Comparison of ENCODE assay signal across 17 cellular contexts in the genomic region with DNA sequence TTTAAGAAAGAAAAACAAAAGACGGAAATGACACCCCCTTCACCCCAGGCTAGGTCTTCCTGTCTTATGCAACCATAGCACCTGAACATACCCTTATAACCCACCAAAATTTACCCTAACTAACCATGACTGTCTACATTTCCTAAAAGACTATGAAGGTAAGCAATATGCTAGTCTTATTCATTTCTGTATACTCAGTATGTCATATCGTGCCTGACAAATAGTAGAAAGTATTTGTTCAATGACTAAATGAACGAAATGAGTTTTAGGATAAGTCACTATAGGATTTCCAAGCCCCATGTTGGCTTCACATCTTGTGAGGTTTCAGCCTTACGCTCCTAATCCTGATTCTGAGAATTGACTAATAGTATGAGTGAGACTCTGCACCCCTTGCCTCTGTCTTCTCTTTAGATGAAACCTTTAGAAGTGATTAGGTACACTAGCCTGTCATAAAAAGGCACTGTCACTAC. TPM values are rescaled to one million over a fixed set of nuclear protein-coding genes. Genes with fewer than 3 reads are reported as not detected.
DNase-seq lines count a peak whose midpoint lies in the region; ATAC-seq and TF ChIP-seq lines count a peak whose summit lies in the region.
"Had no signal": no experiment of that assay in that cellular context is flagged by ENCODE, and none has a peak within 500 bp of the region (broad histone marks: within the 10 kb centered on the region; RNA-seq: fewer than 3 reads in every experiment).

No MANE protein-coding gene starts in this region.

- H3K4me1 Mint-ChIP-seq in activated T-cell treated with anti-CD3 and anti-CD28 coated beads, Interleukin-2, amount 50 U/mL, for 24 hours (ENCODE audit: low read depth): peaks cover 54% of the 10 kb centered on the region
- peaks cover 51% of the 10 kb centered on the region for H3K4me1 Mint-ChIP-seq in activated CD4-positive, alpha-beta memory T cell treated with anti-CD3 and anti-CD28 coated beads for 36 hours (ENCODE audit: low read depth)
- H3K4me1 Mint-ChIP-seq in naive thymus-derived CD4-positive, alpha-beta T cell: peaks cover 12 to 26% (median 20%) of the 10 kb centered on the region in 7 donors
- peaks cover 7% of the 10 kb centered on the region for H3K4me1 Mint-ChIP-seq in WTC11

- H3K4me1 ChIP-seq in naive thymus-derived CD4-positive, alpha-beta T cell (ENCODE audit: control insufficient read depth in 2 of 2, insufficient read depth in 2 of 2, low read length in 2 of 2): peaks cover 8 to 66% of the 10 kb centered on the region in 2 donors

- H3K36me3 ChIP-seq in naive thymus-derived CD4-positive, alpha-beta T cell (ENCODE audit: control insufficient read depth in 2 of 3, insufficient read depth in 3 of 3, low read length in 3 of 3): peaks cover 0 to 65% (median 8%) of the 10 kb centered on the region in 3 experiments

- peak overlapping the region; percentile 91 for H3K27ac Mint-ChIP-seq in activated T-cell treated with anti-CD3 and anti-CD28 coated beads, Interleukin-2, amount 50 U/mL, for 24 hours
- peak overlapping the region; percentile 81 for H3K27ac Mint-ChIP-seq in activated CD4-positive, alpha-beta memory T cell treated with anti-CD3 and anti-CD28 coated beads for 36 hours
- H3K27ac Mint-ChIP-seq in naive thymus-derived CD4-positive, alpha-beta T cell: peak overlapping the region in 5 of 9 donors; percentile 19 to 81 (median 61)
- no peak overlapping the region for H3K27ac Mint-ChIP-seq in WTC11

- DNase-seq in activated T-cell treated with anti-CD3 and anti-CD28 coated beads, Interleukin-2, amount 50 U/mL, for 24 hours: no peak
- DNase-seq in activated T-cell treated with anti-CD3 and anti-CD28 coated beads, Interleukin-2, amount 50 U/mL, for 1 hour: no peak
- DNase-seq in activated CD4-positive, alpha-beta memory T cell treated with anti-CD3 and anti-CD28 coated beads for 36 hours: peak; percentile 47
- no peak for DNase-seq in naive thymus-derived CD4-positive, alpha-beta T cell
- no peak for DNase-seq in WTC11 (ENCODE audit: low spot score)
- DNase-seq: activated CD4-positive, alpha-beta T cell treated with anti-CD3 and anti-CD28 coated beads for 48 hours; caudate nucleus; EL; Kasumi-1; Right ventricle myocardium superior; stimulated activated CD4-positive, alpha-beta T cell treated with anti-CD3 and anti-CD28 coated beads, Interleukin-4, amount 100 ng/mL, for 4 hours; upper lobe of right lung had no signal

- H3K9me3 Mint-ChIP-seq in activated T-cell treated with anti-CD3 and anti-CD28 coated beads, Interleukin-2, amount 50 U/mL, for 24 hours: no peaks in the 10 kb centered on the region
- H3K9me3 Mint-ChIP-seq in activated CD4-positive, alpha-beta memory T cell treated with anti-CD3 and anti-CD28 coated beads for 36 hours: no peaks in the 10 kb centered on the region
- H3K9me3 Mint-ChIP-seq in naive thymus-derived CD4-positive, alpha-beta T cell: no peaks in the 10 kb centered on the region
- no peaks in the 10 kb centered on the region for H3K9me3 Mint-ChIP-seq in WTC11

- TF ChIP-seq CTCF in WTC11 (IDR thresholded peaks at IDR 0.05): no peak

- H3K9me3 ChIP-seq in naive thymus-derived CD4-positive, alpha-beta T cell (ENCODE audit: control insufficient read depth in 2 of 3, low read length in 3 of 3): no peaks in the 10 kb centered on the region
- H3K9me3 ChIP-seq: upper lobe of right lung had no signal

- CTCF ChIA-PET in activated CD4-positive, alpha-beta memory T cell treated with anti-CD3 and anti-CD28 coated beads for 36 hours (lab: Charles Lee): interaction anchor here (0.7 to 2.0 kb wide), 3 partner anchors 51 to 144 kb away, joined by 3 to 5 read pairs (median 3); no protein-coding TSS in a partner anchor
- CTCF ChIA-PET in naive thymus-derived CD4-positive, alpha-beta T cell (lab: Charles Lee): interaction anchor here (0.7 kb wide), 1 partner anchor 30 kb away, joined by 4 read pairs; no protein-coding TSS in a partner anchor
- CTCF ChIA-PET in WTC11 (lab: Charles Lee): no interaction called here

- H3K36me3 Mint-ChIP-seq in activated T-cell treated with anti-CD3 and anti-CD28 coated beads, Interleukin-2, amount 50 U/mL, for 24 hours (ENCODE audit: low read depth): peaks cover 95% of the 10 kb centered on the region
- H3K36me3 Mint-ChIP-seq in activated CD4-positive, alpha-beta memory T cell treated with anti-CD3 and anti-CD28 coated beads for 36 hours: peaks cover 64% of the 10 kb centered on the region
- peaks cover 16 to 55% (median 36%) of the 10 kb centered on the region in 5 donors for H3K36me3 Mint-ChIP-seq in naive thymus-derived CD4-positive, alpha-beta T cell
- peaks cover 67% of the 10 kb centered on the region for H3K36me3 Mint-ChIP-seq in WTC11

- H3K27ac ChIP-seq in naive thymus-derived CD4-positive, alpha-beta T cell (ENCODE audit: low read depth, low read length): no peak overlapping the region
- H3K27ac ChIP-seq: upper lobe of right lung had no signal

- intact Hi-C loops in activated CD4-positive, alpha-beta memory T cell treated with anti-CD3 and anti-CD28 coated beads for 36 hours (cut with micrococcal nuclease): loop anchor here (1.0 to 10.0 kb wide), 8 partner anchors 22 to 1692 kb away; partner anchors contain the start of genes MLKL and TMEM170A
- intact Hi-C loops in naive thymus-derived CD4-positive, alpha-beta T cell (cut with micrococcal nuclease): no loop called here

- ATAC-seq in GM21723 (IDR thresholded peaks at IDR 0.05; ENCODE audit: unreplicated experiment) (peak; percentile 49), HG03097 (IDR thresholded peaks at IDR 0.05; ENCODE audit: low FRiP score, unreplicated experiment) (no peak), GM21360 (IDR thresholded peaks at IDR 0.05; ENCODE audit: unreplicated experiment) (no peak), WTC11 (no peak)
- ATAC-seq in naive thymus-derived CD4-positive, alpha-beta T cell: no peak
- ATAC-seq: HCT116, sciatic nerve, upper lobe of right lung had no signal

- H3K4me3 ChIP-seq in naive thymus-derived CD4-positive, alpha-beta T cell (ENCODE audit: low read length): peak overlapping the region; percentile 1
- H3K4me3 ChIP-seq: upper lobe of right lung had no signal

- POLR2A ChIA-PET in activated CD4-positive, alpha-beta memory T cell treated with anti-CD3 and anti-CD28 coated beads for 36 hours (lab: Charles Lee): interaction anchor here (0.9 to 2.0 kb wide), 4 partner anchors 12 to 66 kb away, joined by 3 to 8 read pairs (median 4); partner anchors contain the start of genes KARS1 and TERF2IP
- POLR2A ChIA-PET in naive thymus-derived CD4-positive, alpha-beta T cell (lab: Charles Lee): no interaction called here
- POLR2A ChIA-PET in WTC11 (lab: Charles Lee): no interaction called here

- H3K27me3 Mint-ChIP-seq in activated T-cell treated with anti-CD3 and anti-CD28 coated beads, Interleukin-2, amount 50 U/mL, for 24 hours: no peaks in the 10 kb centered on the region
- no peaks in the 10 kb centered on the region for H3K27me3 Mint-ChIP-seq in activated CD4-positive, alpha-beta memory T cell treated with anti-CD3 and anti-CD28 coated beads for 36 hours
- H3K27me3 Mint-ChIP-seq in naive thymus-derived CD4-positive, alpha-beta T cell: no peaks in the 10 kb centered on the region
- no peaks in the 10 kb centered on the region for H3K27me3 Mint-ChIP-seq in WTC11 (ENCODE audit: low read depth)

- H3K27me3 ChIP-seq in naive thymus-derived CD4-positive, alpha-beta T cell (ENCODE audit: control insufficient read depth in 2 of 2, insufficient read depth in 2 of 2, low read length in 2 of 2): no peaks in the 10 kb centered on the region
- H3K27me3 ChIP-seq: upper lobe of right lung had no signal

- H3K4me3 Mint-ChIP-seq in activated T-cell treated with anti-CD3 and anti-CD28 coated beads, Interleukin-2, amount 50 U/mL, for 24 hours: peak overlapping the region; percentile 35
- H3K4me3 Mint-ChIP-seq in activated CD4-positive, alpha-beta memory T cell treated with anti-CD3 and anti-CD28 coated beads for 36 hours: no peak overlapping the region
- H3K4me3 Mint-ChIP-seq in naive thymus-derived CD4-positive, alpha-beta T cell: peak overlapping the region in 2 of 10 donors; percentile 17 to 58
- no peak overlapping the region for H3K4me3 Mint-ChIP-seq in WTC11

TF ChIP-seq in WTC11, 78 proteins besides CTCF, POLR2A, EP300 and RAD21 (continues in another document):
- TF ChIP-seq FOXJ3 (CRISPR knock-in tag; IDR thresholded peaks at IDR 0.05; ENCODE audit: borderline replicate concordance) (no peak), FOXP1 (CRISPR knock-in tag; IDR thresholded peaks at IDR 0.05; ENCODE audit: borderline replicate concordance) (no peak), ESRRA (CRISPR knock-in tag; IDR thresholded peaks at IDR 0.05; ENCODE audit: borderline replicate concordance) (no peak), MXD4 (CRISPR knock-in tag; IDR thresholded peaks at IDR 0.05; ENCODE audit: borderline replicate concordance) (no peak), MYBL2 (CRISPR knock-in tag; IDR thresholded peaks at IDR 0.05) (no peak), ETV6 (CRISPR knock-in tag; IDR thresholded peaks at IDR 0.05) (no peak)

RNA-seq across cellular contexts. Expression of gene ADAT1, which starts 6.5 kb away (rescaled TPM):
- total RNA-seq in activated CD4-positive, alpha-beta memory T cell treated with anti-CD3 and anti-CD28 coated beads for 36 hours: 10 to 100 TPM; 39.9 to 40.2 TPM
- 10 to 100 TPM; 41.3 to 69.4 (median 63.6) TPM for total RNA-seq in naive thymus-derived CD4-positive, alpha-beta T cell
- 10 to 100 TPM; 35.6 to 36.1 TPM for polyA plus RNA-seq in naive thymus-derived CD4-positive, alpha-beta T cell
- 45.3 to 48.1 TPM (median 46.0 TPM) in 3 replicates for total RNA-seq in WTC11 (2021)

RNA-seq across cellular contexts. Expression of gene KARS1, which starts 30.9 kb away (rescaled TPM):
- total RNA-seq in activated CD4-positive, alpha-beta memory T cell treated with anti-CD3 and anti-CD28 coated beads for 36 hours: 100 to 1,000 TPM; 273 to 277 TPM
- total RNA-seq in naive thymus-derived CD4-positive, alpha-beta T cell: 100 to 1,000 TPM; 118 to 216 (median 123) TPM
- polyA plus RNA-seq in naive thymus-derived CD4-positive, alpha-beta T cell: 100 to 1,000 TPM; 208 to 216 TPM
- 163 to 199 TPM (median 169 TPM) in 3 replicates for total RNA-seq in WTC11 (2021)

RNA-seq across cellular contexts. Expression of gene TERF2IP, which starts 31.0 kb away (rescaled TPM):
- total RNA-seq in activated CD4-positive, alpha-beta memory T cell treated with anti-CD3 and anti-CD28 coated beads for 36 hours: 10 to 100 TPM; 80.3 to 85.1 TPM
- 10 to 100 TPM; 70.8 to 90.4 (median 88.7) TPM for total RNA-seq in naive thymus-derived CD4-positive, alpha-beta T cell
- polyA plus RNA-seq in naive thymus-derived CD4-positive, alpha-beta T cell: 100 to 1,000 TPM; 105 to 168 TPM
- 14.7 to 15.2 TPM (median 14.7 TPM) in 3 replicates for total RNA-seq in WTC11 (2021)

RNA-seq across cellular contexts. Expression of gene GABARAPL2, which starts 50.4 kb away (rescaled TPM):
- 10 to 100 TPM; 71.5 to 76.1 TPM for total RNA-seq in activated CD4-positive, alpha-beta memory T cell treated with anti-CD3 and anti-CD28 coated beads for 36 hours
- total RNA-seq in naive thymus-derived CD4-positive, alpha-beta T cell: 10 to 100 TPM; 57.9 to 81.2 (median 75.6) TPM
- polyA plus RNA-seq in naive thymus-derived CD4-positive, alpha-beta T cell: 100 to 1,000 TPM; 187 to 293 TPM
- 60.8 to 63.7 TPM (median 62.7 TPM) in 3 replicates for total RNA-seq in WTC11 (2021)
